8 cellular contexts compared by ENCODE assay signal in genomic region chr12:71665109-71665476, GRCh38. TPM values are rescaled to one million over a fixed set of nuclear protein-coding genes. Genes with fewer than 3 reads are reported as not detected.
DNase-seq lines count a peak whose midpoint lies in the region; ATAC-seq and TF ChIP-seq lines count a peak whose summit lies in the region.

No MANE protein-coding gene starts in this region.

- no peak for ATAC-seq in activated B cell treated with CpG ODN at 0.5 μM for 24 hours (ENCODE audit: low read depth)
- no peak for ATAC-seq in GM18907 (IDR thresholded peaks at IDR 0.05; ENCODE audit: unreplicated experiment)
- ATAC-seq in GM21786 (IDR thresholded peaks at IDR 0.05; ENCODE audit: unreplicated experiment): no peak

- H3K4me3 Mint-ChIP-seq in T-helper 2 cell treated with Interferon-gamma antibody and Interleukin-4, amounts not matched to agents 5 μg/mL and 100 μg/mL, for 36 hours: peak overlapping the region; percentile 99
- peak overlapping the region; percentile 98 for H3K4me3 Mint-ChIP-seq in activated B cell treated with CpG ODN at 0.5 μM for 24 hours

- CTCF ChIA-PET in activated B cell treated with CpG ODN at 0.5 μM for 24 hours (lab: Charles Lee): interaction anchor here (1.2 to 4.6 kb wide), 4 partner anchors 22 to 90 kb away, joined by 4 to 53 read pairs (median 32); partner anchors contain the start of genes RAB21 and TMEM19

- no peaks in the 10 kb centered on the region for H3K9me3 Mint-ChIP-seq in T-helper 2 cell treated with Interferon-gamma antibody and Interleukin-4, amounts not matched to agents 5 μg/mL and 100 μg/mL, for 36 hours
- no peaks in the 10 kb centered on the region for H3K9me3 Mint-ChIP-seq in activated B cell treated with CpG ODN at 0.5 μM for 24 hours

- H3K4me1 ChIP-seq in stomach smooth muscle (ENCODE audit: control insufficient read depth, insufficient read depth, low read length): no peaks in the 10 kb centered on the region

- peak overlapping the region; percentile 92 to 98 for H3K9ac ChIP-seq in stomach smooth muscle (ENCODE audit: low read length in 2 of 2)

- peak overlapping the region; percentile 100 for H3K27ac Mint-ChIP-seq in T-helper 2 cell treated with Interferon-gamma antibody and Interleukin-4, amounts not matched to agents 5 μg/mL and 100 μg/mL, for 36 hours
- peak overlapping the region; percentile 98 for H3K27ac Mint-ChIP-seq in activated B cell treated with CpG ODN at 0.5 μM for 24 hours

- H3K27ac ChIP-seq in stomach smooth muscle (ENCODE audit: low read length): peak overlapping the region; percentile 90

- intact Hi-C loops in activated B cell treated with CpG ODN at 0.5 μM for 24 hours (cut with micrococcal nuclease): no loop called here

- no peaks in the 10 kb centered on the region for H3K27me3 Mint-ChIP-seq in T-helper 2 cell treated with Interferon-gamma antibody and Interleukin-4, amounts not matched to agents 5 μg/mL and 100 μg/mL, for 36 hours (ENCODE audit: low read depth)
- no peaks in the 10 kb centered on the region for H3K27me3 Mint-ChIP-seq in activated B cell treated with CpG ODN at 0.5 μM for 24 hours

- H3K27me3 ChIP-seq in stomach smooth muscle (ENCODE audit: control insufficient read depth in 1 of 2, insufficient read depth in 2 of 2, low read length in 2 of 2): no peaks in the 10 kb centered on the region

- no peaks in the 10 kb centered on the region for H3K9me3 ChIP-seq in iPS-18c (ENCODE audit: control insufficient read depth, insufficient read depth, low read length)
- H3K9me3 ChIP-seq in stomach smooth muscle (ENCODE audit: control insufficient read depth in 2 of 2, low read length in 2 of 2): no peaks in the 10 kb centered on the region

- H3K36me3 ChIP-seq in stomach smooth muscle (ENCODE audit: control insufficient read depth in 2 of 2, insufficient read depth in 2 of 2, low read length in 2 of 2): no peaks in the 10 kb centered on the region

- no peak for DNase-seq in T-helper 2 cell treated with Interferon-gamma antibody and Interleukin-4, amounts not matched to agents 5 μg/mL and 100 μg/mL, for 36 hours (ENCODE audit: low spot score)
- DNase-seq in T-helper 2 cell: no peak
- DNase-seq in activated B cell treated with CpG ODN at 0.5 μM for 24 hours: no peak
- DNase-seq in NCI-H1092 (lab: John Stamatoyannopoulos, UW): no peak

- H3K4me3 ChIP-seq in iPS-18c (ENCODE audit: insufficient read depth, low read depth, low read length): peak overlapping the region; percentile 98; the same call in 1 of the 2 replicates
- peak overlapping the region; percentile 95 to 98 for H3K4me3 ChIP-seq in stomach smooth muscle (ENCODE audit: low read length in 2 of 2)

- peaks cover 21% of the 10 kb centered on the region for H3K4me1 Mint-ChIP-seq in T-helper 2 cell treated with Interferon-gamma antibody and Interleukin-4, amounts not matched to agents 5 μg/mL and 100 μg/mL, for 36 hours (ENCODE audit: low read depth)
- H3K4me1 Mint-ChIP-seq in activated B cell treated with CpG ODN at 0.5 μM for 24 hours: peaks cover 45% of the 10 kb centered on the region

- POLR2A ChIA-PET in activated B cell treated with CpG ODN at 0.5 μM for 24 hours (lab: Charles Lee): interaction anchor here (1.0 to 4.6 kb wide), 6 partner anchors 20 to 93 kb away, joined by 3 to 232 read pairs (median 54); partner anchors contain the start of genes RAB21 and TMEM19

- no peak for TF ChIP-seq CTCF in activated B cell treated with CpG ODN at 0.5 μM for 24 hours (IDR thresholded peaks at IDR 0.05)

- peaks cover 24% of the 10 kb centered on the region for H3K36me3 Mint-ChIP-seq in T-helper 2 cell treated with Interferon-gamma antibody and Interleukin-4, amounts not matched to agents 5 μg/mL and 100 μg/mL, for 36 hours (ENCODE audit: low read depth)
- H3K36me3 Mint-ChIP-seq in activated B cell treated with CpG ODN at 0.5 μM for 24 hours (ENCODE audit: low read depth): peaks cover 37% of the 10 kb centered on the region

RNA-seq across cellular contexts. Expression of gene THAP2, which starts 1.0 kb away (rescaled TPM):
- 10.8 and 11.5 TPM in 2 replicates for total RNA-seq in activated B cell treated with CpG ODN at 0.5 μM for 24 hours

RNA-seq across cellular contexts. Expression of gene ZFC3H1, which starts 1.4 kb away (rescaled TPM):
- total RNA-seq in activated B cell treated with CpG ODN at 0.5 μM for 24 hours: 85.7 and 107 TPM in 2 replicates

RNA-seq across cellular contexts. Expression of gene TMEM19, which starts 20.8 kb away (rescaled TPM):
- 42.6 and 46.7 TPM in 2 replicates for total RNA-seq in activated B cell treated with CpG ODN at 0.5 μM for 24 hours
